Comparison of ENCODE assay signal across 8 cellular contexts in genomic region chr12:62435337-62436163, GRCh38. TPM values are rescaled to one million over a fixed set of nuclear protein-coding genes. Genes with fewer than 3 reads are reported as not detected.
DNase-seq lines count a peak whose midpoint lies in the region; ATAC-seq, FAIRE-seq and TF ChIP-seq lines count a peak whose summit lies in the region.

No MANE protein-coding gene starts in this region.

- peak; percentile 77 for DNase-seq in Karpas-422
- peak; percentile 7 for DNase-seq in T-helper 9 cell
- peak; percentile 69 for DNase-seq in cerebellar cortex (ENCODE audit: low spot score)
- no peak for DNase-seq in keratinocyte (ENCODE audit: low read depth, low spot score)
- DNase-seq in NCI-H2196 treated with DMSO at 0.1 percent for 48 hours (lab: John Stamatoyannopoulos, UW; ENCODE audit: unreplicated experiment): no peak

- H3K4me3 ChIP-seq in Karpas-422 (ENCODE audit: low read length): peak overlapping the region; percentile 22; the same call in 1 of the 2 replicates
- peak overlapping the region; percentile 6 to 70 (median 60) for H3K4me3 ChIP-seq in keratinocyte (ENCODE audit: control insufficient read depth in 2 of 3, extremely low read depth in 1 of 3, insufficient read depth in 2 of 3, low read depth in 1 of 3, low read length in 3 of 3)
- peak overlapping the region; percentile 20 to 43 (median 28) for H3K4me3 ChIP-seq in skin epidermis

- TF ChIP-seq CTCF in keratinocyte (optimal IDR thresholded peaks at IDR 0.05 in 1 of 3, IDR thresholded peaks at IDR 0.05 in 1 of 3, conservative IDR thresholded peaks at IDR 0.05 in 1 of 3; ENCODE audit: extremely low read depth in 1 of 3, insufficient read depth in 2 of 3, low read length in 3 of 3): peak; percentile 40 to 53 (median 49)

- H3K27ac ChIP-seq in Karpas-422 (ENCODE audit: low read length): no peak overlapping the region
- no peak overlapping the region for H3K27ac ChIP-seq in keratinocyte (ENCODE audit: control insufficient read depth, insufficient read depth, low read length)
- peak overlapping the region in 1 of 21 experiments; percentile 0 for H3K27ac ChIP-seq in skin epidermis

- H3K9me3 ChIP-seq in ES-I3 (ENCODE audit: control insufficient read depth, insufficient read depth, low read length) (no peaks in the 10 kb centered on the region), Karpas-422 (ENCODE audit: low read length) (no peaks in the 10 kb centered on the region), keratinocyte (ENCODE audit: control insufficient read depth, low read depth, low read length) (no peaks in the 10 kb centered on the region)

- H4K20me1 ChIP-seq in Karpas-422 (ENCODE audit: insufficient read depth, low read depth, low read length): no peaks in the 10 kb centered on the region
- no peaks in the 10 kb centered on the region for H4K20me1 ChIP-seq in keratinocyte (ENCODE audit: control insufficient read depth, extremely low read depth, insufficient read depth, low read length)

- H3K36me3 ChIP-seq in ES-I3 (ENCODE audit: insufficient read depth, low read length) (no peaks in the 10 kb centered on the region), Karpas-422 (ENCODE audit: insufficient read depth, low read length) (no peaks in the 10 kb centered on the region), keratinocyte (ENCODE audit: control insufficient read depth in 2 of 2, extremely low read depth in 1 of 2, insufficient read depth in 2 of 2, low read length in 2 of 2) (no peaks in the 10 kb centered on the region)

- H3K79me2 ChIP-seq in Karpas-422 (ENCODE audit: low read length) (no peaks in the 10 kb centered on the region), keratinocyte (ENCODE audit: control insufficient read depth, insufficient read depth, low read length) (no peaks in the 10 kb centered on the region)

- H2AFZ ChIP-seq in Karpas-422 (ENCODE audit: low read length) (no peak overlapping the region; the same call in 1 of the 2 replicates), keratinocyte (ENCODE audit: control insufficient read depth, low read length) (peak overlapping the region; percentile 81)

- H3K27me3 ChIP-seq in Karpas-422 (ENCODE audit: low read length): no peaks in the 10 kb centered on the region
- H3K27me3 ChIP-seq in keratinocyte (ENCODE audit: control insufficient read depth, extremely low read depth, insufficient read depth, low read length): peaks cover 26% of the 10 kb centered on the region

- H3K9me2 ChIP-seq in Karpas-422 (replicated peaks; ENCODE audit: insufficient read depth, low read length): no peaks in the 10 kb centered on the region

- H3K4me1 ChIP-seq in ES-I3 (ENCODE audit: insufficient read depth, low read length): no peaks in the 10 kb centered on the region; the same call in 1 of the 2 replicates
- peaks cover 7% of the 10 kb centered on the region; the same call in 1 of the 2 replicates for H3K4me1 ChIP-seq in Karpas-422 (ENCODE audit: low read length)
- H3K4me1 ChIP-seq in keratinocyte (ENCODE audit: control insufficient read depth, extremely low read depth, insufficient read depth, low read length): peaks cover 17% of the 10 kb centered on the region

- peak overlapping the region; percentile 37 for H3K4me2 ChIP-seq in Karpas-422 (ENCODE audit: low read depth, low read length, poor library complexity, severe bottlenecking)
- peak overlapping the region; percentile 78 for H3K4me2 ChIP-seq in keratinocyte (ENCODE audit: control insufficient read depth, extremely low read depth, insufficient read depth, low read depth, low read length)

- dilution Hi-C loops in keratinocyte (cut with MboI; ENCODE audit: extremely low pct_ligation_motif_present, low sequenced_read_pairs): no loop called here

- no peak for FAIRE-seq in keratinocyte (lab: Jason Lieb, UNC)

- no peaks in the 10 kb centered on the region for H3K9me1 ChIP-seq in keratinocyte (ENCODE audit: control insufficient read depth, extremely low read depth, insufficient read depth, low read length)

- H3K9ac ChIP-seq in ES-I3 (ENCODE audit: low read depth, low read length): peak overlapping the region; percentile 45; the same call in 1 of the 2 replicates
- H3K9ac ChIP-seq in Karpas-422 (ENCODE audit: low read length): peak overlapping the region; percentile 9; the same call in 1 of the 2 replicates
- no peak overlapping the region for H3K9ac ChIP-seq in keratinocyte (ENCODE audit: control insufficient read depth, extremely low read depth, insufficient read depth, low read length)

- peak; percentile 89 for ATAC-seq in GM21723 (IDR thresholded peaks at IDR 0.05; ENCODE audit: unreplicated experiment)

RNA-seq across cellular contexts. Expression of gene MON2, which starts 31.1 kb away (rescaled TPM):
- 35.8 and 89.5 TPM in 2 replicates for total RNA-seq in Karpas-422 (2014; rRNA removed; shearing (Covaris generic); ENCODE audit: low replicate concordance)
- 4.5 to 18.5 TPM (median 11.9 TPM) in 3 replicates for polyA plus RNA-seq in keratinocyte
- polyA plus RNA-seq in keratinocyte (2011; ENCODE audit: low read depth): 9.7 TPM
- polyA plus RNA-seq in keratinocyte (2011; cell fraction: cytosol; rRNA removed): 3.0 and 6.8 TPM in 2 replicates
- 26.0 and 34.5 TPM in 2 replicates for polyA plus RNA-seq in keratinocyte (2011; cell fraction: nucleus; rRNA removed)
- 9.9 and 11.3 TPM in 2 replicates for polyA plus RNA-seq in keratinocyte (2012; ENCODE audit: low replicate concordance)
- 14.9 to 40.1 TPM (median 16.7 TPM) in 3 replicates for polyA minus RNA-seq in keratinocyte
- 6.5 TPM for polyA minus RNA-seq in keratinocyte (2011; cell fraction: cytosol; rRNA and poly(A)+ RNA removed)
- 35.7 and 79.3 TPM in 2 replicates for polyA minus RNA-seq in keratinocyte (2011; cell fraction: nucleus; rRNA and poly(A)+ RNA removed)

Comparison
In these comparisons a context has a peak if more than half of its experiments do, and no peak if none do; other contexts are left out.
1. DNase-seq: peak in Karpas-422 (single experiment), T-helper 9 cell (single experiment) and cerebellar cortex (single experiment); none in keratinocyte (single experiment) and NCI-H2196 treated with DMSO at 0.1 percent for 48 hours (single experiment).
2. Peak in every context shown above with its lines, with median percentiles within 50 percentile points of each other: H3K4me3 ChIP-seq.